ENCODE assay signal across 21 cellular contexts in the genomic region with DNA sequence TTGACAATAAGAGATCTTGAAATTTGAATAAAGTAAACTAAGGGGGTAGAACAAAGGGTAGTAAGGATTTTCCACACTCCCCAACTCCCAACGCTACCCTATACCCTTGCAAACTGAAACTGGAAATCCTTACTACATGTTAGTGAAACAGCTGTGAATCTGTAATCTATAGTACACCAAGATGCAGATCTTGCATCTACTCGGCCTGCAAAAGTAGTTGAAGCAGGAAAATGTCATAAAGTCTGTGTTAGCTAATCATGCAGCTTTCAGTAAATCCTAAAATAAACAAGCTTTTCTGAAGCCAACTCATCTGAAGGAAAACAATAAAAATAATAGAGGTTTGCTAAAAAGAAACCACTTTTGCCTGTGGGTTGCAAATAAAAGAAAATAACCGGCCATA.
A peak's percentile ranks its signal among the peaks of the same experiment; 100 is the strongest.
DNase-seq lines count a peak whose midpoint lies in the region; TF ChIP-seq lines count a peak whose summit lies in the region.
"Had no signal": no experiment of that assay in that cellular context is flagged by ENCODE, and none has a peak within 500 bp of the region (broad histone marks: within the 10 kb centered on the region; RNA-seq: fewer than 3 reads in every experiment).

No MANE protein-coding gene starts in this region.

- peak overlapping the region; percentile 62 for H2AFZ ChIP-seq in osteoblast (ENCODE audit: low read length)
- H2AFZ ChIP-seq: GM23248 had no signal

- no peaks in the 10 kb centered on the region for H3K27me3 ChIP-seq in osteoblast (ENCODE audit: insufficient read depth, low read length)
- no peaks in the 10 kb centered on the region for H3K27me3 ChIP-seq in esophagus squamous epithelium
- H3K27me3 ChIP-seq: BE2C; BLaER1 treated with 17β-estradiol and CSF1 and Interleukin-3, amounts not matched to agents 10 nM and 100 nM had no signal

- TF ChIP-seq CTCF in fibroblast of villous mesenchyme (IDR thresholded peaks at IDR 0.05; ENCODE audit: insufficient read depth, low read depth, low read length) (no peak), osteoblast (IDR thresholded peaks at IDR 0.05; ENCODE audit: extremely low read depth, low read depth, low read length) (no peak), esophagus squamous epithelium (IDR thresholded peaks at IDR 0.05) (no peak)

- no peaks in the 10 kb centered on the region for H3K79me2 ChIP-seq in osteoblast (ENCODE audit: insufficient read depth, low read length)

- H3K4me3 ChIP-seq in fibroblast of villous mesenchyme (ENCODE audit: low read depth, low read length) (no peak overlapping the region), osteoblast (ENCODE audit: insufficient read depth, low read length) (no peak overlapping the region), esophagus squamous epithelium (no peak overlapping the region)
- H3K4me3 ChIP-seq: A549; BLaER1 treated with 17β-estradiol and CSF1 and Interleukin-3, amounts not matched to agents 10 nM and 100 nM; GM12878; GM23248 had no signal

- H3K9me3 ChIP-seq in osteoblast (ENCODE audit: low read depth, low read length) (no peaks in the 10 kb centered on the region), esophagus squamous epithelium (no peaks in the 10 kb centered on the region)
- H3K9me3 ChIP-seq: A549; BE2C; BLaER1 treated with 17β-estradiol and CSF1 and Interleukin-3, amounts not matched to agents 10 nM and 100 nM had no signal

- H4K20me1 ChIP-seq in osteoblast (ENCODE audit: insufficient read depth, low read length): no peaks in the 10 kb centered on the region
- H4K20me1 ChIP-seq: BLaER1 treated with 17β-estradiol and CSF1 and Interleukin-3, amounts not matched to agents 10 nM and 100 nM had no signal

- H3K4me2 ChIP-seq in osteoblast (ENCODE audit: insufficient read depth, low read length): no peak overlapping the region
- H3K4me2 ChIP-seq: A549; BLaER1 treated with 17β-estradiol and CSF1 and Interleukin-3, amounts not matched to agents 10 nM and 100 nM had no signal

- intact Hi-C loops in esophagus squamous epithelium (cut with DNase I): no loop called here

- H3K27ac ChIP-seq in osteoblast (ENCODE audit: low read depth, low read length): no peak overlapping the region
- no peak overlapping the region for H3K27ac ChIP-seq in esophagus squamous epithelium
- H3K27ac ChIP-seq: A549; BLaER1 treated with 17β-estradiol and CSF1 and Interleukin-3, amounts not matched to agents 10 nM and 100 nM; GM23248 had no signal

- WGBS in esophagus squamous epithelium, 2 donors: 30 to 49% methylated on average over 3 of the region's 3 CpGs

- H3K4me1 ChIP-seq in osteoblast (ENCODE audit: insufficient read depth, low read length): peaks cover 7% of the 10 kb centered on the region
- no peaks in the 10 kb centered on the region for H3K4me1 ChIP-seq in esophagus squamous epithelium
- H3K4me1 ChIP-seq: A549; BLaER1 treated with 17β-estradiol and CSF1 and Interleukin-3, amounts not matched to agents 10 nM and 100 nM had no signal

- DNase-seq in M059J (ENCODE audit: low read depth) (peak; percentile 5), fibroblast of villous mesenchyme (ENCODE audit: low read depth) (peak; percentile 69), osteoblast (ENCODE audit: insufficient read length, low spot score, missing footprints) (no peak), SKM-1 treated with dmso at 0.1 percent for 144 hours (lab: John Stamatoyannopoulos, UW; ENCODE audit: unreplicated experiment) (no peak), NOMO-1 treated with DMSO at 0.1 percent for 48 hours (lab: John Stamatoyannopoulos, UW; ENCODE audit: unreplicated experiment) (no peak), esophagus squamous epithelium (lab: John Stamatoyannopoulos, UW) (no peak)
- DNase-seq: 8988T; ACHN; AML-193; BE2C; CD4-positive, alpha-beta T cell; CD8-positive, alpha-beta memory T cell; DMS 273 treated with DMSO at 0.1 percent for 48 hours; DMS79; EL; GDM1; GM23248; H9 had no signal

- H3K36me3 ChIP-seq in osteoblast (ENCODE audit: insufficient read depth, low read length): no peaks in the 10 kb centered on the region
- H3K36me3 ChIP-seq in esophagus squamous epithelium: no peaks in the 10 kb centered on the region
- H3K36me3 ChIP-seq: BE2C; BLaER1 treated with 17β-estradiol and CSF1 and Interleukin-3, amounts not matched to agents 10 nM and 100 nM had no signal

- no peak for TF ChIP-seq POLR2A in esophagus squamous epithelium (IDR thresholded peaks at IDR 0.05)

Comparison
In these comparisons a context has a peak if more than half of its experiments do, and no peak if none do; other contexts are left out.
1. DNase-seq: peak in M059J (single experiment) and fibroblast of villous mesenchyme (single experiment); none in osteoblast (single experiment), SKM-1 treated with dmso at 0.1 percent for 144 hours (single experiment), NOMO-1 treated with DMSO at 0.1 percent for 48 hours (single experiment) and esophagus squamous epithelium (single experiment).